25 cellular contexts compared by ENCODE assay signal in the genomic region with DNA sequence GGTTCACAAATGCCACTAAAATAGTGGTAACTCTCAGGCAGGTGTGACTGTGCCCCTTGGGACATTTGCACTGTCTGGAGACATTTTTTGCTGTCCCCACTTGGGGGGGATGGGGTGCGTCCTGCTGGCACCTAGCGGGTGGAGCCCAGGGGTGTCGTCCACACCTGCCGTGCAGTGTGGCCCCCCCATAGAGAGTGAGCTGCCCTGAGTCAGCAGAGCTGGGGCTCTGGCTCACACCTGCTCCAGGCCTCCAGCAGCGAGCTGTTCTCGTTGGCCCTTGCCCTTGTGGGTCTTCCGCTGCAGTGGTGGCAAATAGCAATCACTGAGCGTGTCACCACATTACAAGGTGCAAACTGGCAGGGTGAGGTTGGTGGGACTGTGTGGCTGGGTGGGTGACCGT.
A peak's percentile ranks its signal among the peaks of the same experiment; 100 is the strongest.
DNase-seq lines count a peak whose midpoint lies in the region; ATAC-seq and TF ChIP-seq lines count a peak whose summit lies in the region.
"Had no signal": no experiment of that assay in that cellular context is flagged by ENCODE, and none has a peak within 500 bp of the region (broad histone marks: within the 10 kb centered on the region; RNA-seq: fewer than 3 reads in every experiment).

No MANE protein-coding gene starts in this region.

- no peaks in the 10 kb centered on the region for H3K9me3 ChIP-seq in IMR-90 (ENCODE audit: control insufficient read depth, insufficient read depth, low read length)
- H3K9me3 ChIP-seq: HAP-1, Peyer's patch, stomach, tibial nerve had no signal

- no peak overlapping the region for H2AK5ac ChIP-seq in IMR-90 (ENCODE audit: low read depth, low read length)

- no peak overlapping the region for H3K18ac ChIP-seq in IMR-90 (ENCODE audit: low read depth, low read length)

- POLR2A ChIA-PET in IMR-90 (lab: Charles Lee; ENCODE audit: unreplicated experiment): no interaction called here

- H3K4me3 ChIP-seq in IMR-90 (ENCODE audit: insufficient read depth, low read depth, low read length): no peak overlapping the region
- H3K4me3 ChIP-seq: HAP-1, Peyer's patch, stomach, tibial nerve had no signal

- ATAC-seq in IMR-90 (ENCODE audit: low read depth): no peak
- ATAC-seq in activated T-helper 17 cell treated with anti-CD3 and anti-CD28 coated beads, Interleukin-2, amount 50 U/mL, for 72 hours (replicated peaks): no peak

- no peak overlapping the region for H3K4me3 Mint-ChIP-seq in activated T-helper 17 cell treated with anti-CD3 and anti-CD28 coated beads, Interleukin-2, amount 50 U/mL, for 72 hours
- no peak overlapping the region for H3K4me3 Mint-ChIP-seq in osteocyte (ENCODE audit: unreplicated experiment)
- H3K4me3 Mint-ChIP-seq: activated naive CD8-positive, alpha-beta T cell treated with anti-CD3 and anti-CD28 coated beads, Interleukin-2, amount 10 ng/mL, durations not matched to agents 7 days and 5 days had no signal

- H3K4me2 ChIP-seq in IMR-90 (ENCODE audit: low read depth, low read length): no peak overlapping the region

- H3K27ac Mint-ChIP-seq in activated T-helper 17 cell treated with anti-CD3 and anti-CD28 coated beads, Interleukin-2, amount 50 U/mL, for 72 hours: peak overlapping the region; percentile 48
- peak overlapping the region; percentile 23 for H3K27ac Mint-ChIP-seq in osteocyte (ENCODE audit: unreplicated experiment)
- H3K27ac Mint-ChIP-seq: activated naive CD8-positive, alpha-beta T cell treated with anti-CD3 and anti-CD28 coated beads, Interleukin-2, amount 10 ng/mL, durations not matched to agents 7 days and 5 days; activated T-helper 2 cell treated with anti-CD3 and anti-CD28 coated beads, Interferon-gamma antibody, Interleukin-2, Interleukin-4, amounts not matched to agents 10 μg/mL and 5 μg/mL and 100 μg/mL, durations not matched to agents 14 hours and 24 hours and 36 hours had no signal

- no peak overlapping the region for H4K5ac ChIP-seq in IMR-90 (ENCODE audit: low read depth, low read length)

- H3K36me3 ChIP-seq in IMR-90 (ENCODE audit: control insufficient read depth, insufficient read depth, low read length): no peaks in the 10 kb centered on the region
- H3K36me3 ChIP-seq: HAP-1, Peyer's patch, stomach, tibial nerve, WERI-Rb-1 had no signal

- no peak overlapping the region for H3K56ac ChIP-seq in IMR-90 (ENCODE audit: extremely low read depth, insufficient read depth, low read length)

- TF ChIP-seq POLR2A in IMR-90 (IDR thresholded peaks at IDR 0.05; ENCODE audit: low read depth, low read length): no peak

- no peak overlapping the region for H2BK5ac ChIP-seq in IMR-90 (ENCODE audit: low read depth, low read length, poor library complexity, severe bottlenecking)

- H3K4ac ChIP-seq in IMR-90 (ENCODE audit: low read depth, low read length): peak overlapping the region; percentile 25; the same call in 1 of the 2 replicates

- H3K4me1 ChIP-seq in IMR-90 (ENCODE audit: control insufficient read depth, insufficient read depth, low read length): peaks cover 11% of the 10 kb centered on the region
- H3K4me1 ChIP-seq: HAP-1, Peyer's patch, tibial nerve had no signal

- no peak overlapping the region for H3K9ac ChIP-seq in IMR-90 (ENCODE audit: low read depth, low read length)

- no peak overlapping the region for H3K23ac ChIP-seq in IMR-90 (ENCODE audit: low read depth, low read length)

- WGBS in IMR-90 (ENCODE audit: extremely low coverage in 2 of 2, insufficient read length in 1 of 2), 2 experiments: 92% methylated on average over 4 of the region's 9 CpGs; no CpG with 5 or more reads in 1 of the 2 experiments

- H3K36me3 Mint-ChIP-seq in activated T-helper 17 cell treated with anti-CD3 and anti-CD28 coated beads, Interleukin-2, amount 50 U/mL, for 72 hours (ENCODE audit: low read depth): no peaks in the 10 kb centered on the region
- no peaks in the 10 kb centered on the region for H3K36me3 Mint-ChIP-seq in osteocyte (ENCODE audit: unreplicated experiment)
- H3K36me3 Mint-ChIP-seq: activated naive CD8-positive, alpha-beta T cell treated with anti-CD3 and anti-CD28 coated beads, Interleukin-2, amount 10 ng/mL, durations not matched to agents 7 days and 5 days had no signal

- no peak overlapping the region for H2BK15ac ChIP-seq in IMR-90 (ENCODE audit: low read depth, low read length)

- no peak overlapping the region for H3K14ac ChIP-seq in IMR-90 (replicated peaks; ENCODE audit: low read depth, low read length)

- in situ Hi-C loops in IMR-90 (cut with MboI; ENCODE audit: low sequenced_read_pairs): no loop called here

- no peak overlapping the region for H4K8ac ChIP-seq in IMR-90 (ENCODE audit: low read depth in 2 of 2, low read length in 2 of 2)

- H3K4me1 Mint-ChIP-seq in activated T-helper 17 cell treated with anti-CD3 and anti-CD28 coated beads, Interleukin-2, amount 50 U/mL, for 72 hours: no peaks in the 10 kb centered on the region
- peaks cover 32% of the 10 kb centered on the region for H3K4me1 Mint-ChIP-seq in osteocyte (ENCODE audit: unreplicated experiment)

- H2AK9ac ChIP-seq in IMR-90 (replicated peaks; ENCODE audit: low read depth, low read length, poor library complexity): no peak overlapping the region

- H4K20me1 ChIP-seq in IMR-90 (ENCODE audit: insufficient read depth, low read length): peaks cover 22% of the 10 kb centered on the region

- no peak overlapping the region for H3K27ac ChIP-seq in IMR-90 (ENCODE audit: insufficient read depth, low read length)
- H3K27ac ChIP-seq: 22Rv1, Peyer's patch, stomach, tibial nerve, WERI-Rb-1 had no signal

- intact Hi-C loops in IMR-90 (cut with micrococcal nuclease): no loop called here

- no peak overlapping the region for H2BK20ac ChIP-seq in IMR-90 (ENCODE audit: low read depth, low read length)

- H3K79me1 ChIP-seq in IMR-90 (ENCODE audit: low read depth in 1 of 2, low read length in 2 of 2): peaks cover 10 to 59% of the 10 kb centered on the region in 2 experiments

- BruUV-seq in IMR-90 (replicated peaks; lab: Mats Ljungman, UMichigan): no TSS peak

- H2AFZ ChIP-seq in IMR-90 (replicated peaks; ENCODE audit: low read length, poor library complexity): peak overlapping the region; percentile 54

- CTCF ChIA-PET in IMR-90 (lab: Yijun Ruan, JAX): no interaction called here

- DNase-seq in NCI-H1417 (lab: John Stamatoyannopoulos, UW) (peak in 2 of 3 experiments; percentile 54 to 67), NCI-H1417 treated with DMSO at 0.1 percent for 48 hours (lab: John Stamatoyannopoulos, UW) (no peak), IMR-90 (no peak), osteocyte (ENCODE audit: extremely low spot score, unreplicated experiment) (no peak), islet precursor cell (no peak), AG08396 (ENCODE audit: low spot score) (no peak), T-helper 1 cell (no peak)
- DNase-seq: activated CD4-positive, alpha-beta T cell treated with anti-CD3 and anti-CD28 coated beads, Interleukin-2, amount 50 U/mL, for 4 hours; activated CD8-positive, alpha-beta memory T cell treated with anti-CD3 and anti-CD28 coated beads, Interleukin-2, amount 50 U/mL, for 4 hours; activated naive CD8-positive, alpha-beta T cell treated with anti-CD3 and anti-CD28 coated beads, Interleukin-2, amount 10 ng/mL, durations not matched to agents 7 days and 5 days; effector memory CD4-positive, alpha-beta T cell; KG1; kidney; mammary epithelial cell; NCI-H1930; NCI-H446; stomach; T-helper 2 cell; WERI-Rb-1 had no signal

- no peaks in the 10 kb centered on the region for H3K9me3 Mint-ChIP-seq in activated T-helper 17 cell treated with anti-CD3 and anti-CD28 coated beads, Interleukin-2, amount 50 U/mL, for 72 hours
- H3K9me3 Mint-ChIP-seq in osteocyte (ENCODE audit: unreplicated experiment): no peaks in the 10 kb centered on the region
- H3K9me3 Mint-ChIP-seq: activated naive CD8-positive, alpha-beta T cell treated with anti-CD3 and anti-CD28 coated beads, Interleukin-2, amount 10 ng/mL, durations not matched to agents 7 days and 5 days; activated T-helper 2 cell treated with anti-CD3 and anti-CD28 coated beads, Interferon-gamma antibody, Interleukin-2, Interleukin-4, amounts not matched to agents 10 μg/mL and 5 μg/mL and 100 μg/mL, durations not matched to agents 14 hours and 24 hours and 36 hours had no signal

- H2BK120ac ChIP-seq in IMR-90 (ENCODE audit: low read depth, low read length): 0 out of 2 replicates have a peak overlapping the region, but pooled peaks have one; percentile 19

- dilution Hi-C loops in IMR-90 (cut with HindIII; ENCODE audit: low sequenced_read_pairs, unreplicated experiment): no loop called here

- H3K27me3 Mint-ChIP-seq in activated T-helper 17 cell treated with anti-CD3 and anti-CD28 coated beads, Interleukin-2, amount 50 U/mL, for 72 hours: no peaks in the 10 kb centered on the region
- H3K27me3 Mint-ChIP-seq in osteocyte (ENCODE audit: unreplicated experiment): no peaks in the 10 kb centered on the region
- H3K27me3 Mint-ChIP-seq: activated naive CD8-positive, alpha-beta T cell treated with anti-CD3 and anti-CD28 coated beads, Interleukin-2, amount 10 ng/mL, durations not matched to agents 7 days and 5 days had no signal

- TF ChIP-seq CTCF in IMR-90 (conservative IDR thresholded peaks at IDR 0.05; ENCODE audit: low read depth, low read length): no peak
- TF ChIP-seq CTCF in osteocyte (IDR thresholded peaks at IDR 0.05): no peak

- peaks cover 5% of the 10 kb centered on the region for H3K9me1 ChIP-seq in IMR-90 (ENCODE audit: insufficient read depth, low read length)

- TF ChIP-seq RAD21 in IMR-90 (IDR thresholded peaks at IDR 0.05; ENCODE audit: low read length): no peak

- H4K91ac ChIP-seq in IMR-90 (ENCODE audit: insufficient read depth, low read depth, low read length): no peak overlapping the region

- H3K27me3 ChIP-seq in IMR-90 (ENCODE audit: control insufficient read depth, insufficient read depth, low read length): no peaks in the 10 kb centered on the region
- H3K27me3 ChIP-seq: Peyer's patch, stomach, tibial nerve had no signal

TF ChIP-seq in IMR-90, 13 proteins besides CTCF, POLR2A, EP300 and RAD21 (continues in another document):
- no peak for TF ChIP-seq USF2 (IDR thresholded peaks at IDR 0.05; ENCODE audit: low read depth, low read length)
- TF ChIP-seq SMC3 (IDR thresholded peaks at IDR 0.05; ENCODE audit: low read depth, low read length): no peak
- no peak for TF ChIP-seq RCOR1 (IDR thresholded peaks at IDR 0.05; ENCODE audit: insufficient replicate concordance, low read length)
- TF ChIP-seq NFE2L2 (IDR thresholded peaks at IDR 0.05; ENCODE audit: low read depth, low read length): no peak
- no peak for TF ChIP-seq RFX5 (IDR thresholded peaks at IDR 0.05; ENCODE audit: low read depth, low read length)
- TF ChIP-seq FOS (IDR thresholded peaks at IDR 0.05; ENCODE audit: low read depth, low read length): no peak
- no peak for TF ChIP-seq MAZ (IDR thresholded peaks at IDR 0.05; ENCODE audit: borderline replicate concordance, low read depth, low read length)
- TF ChIP-seq CHD1 (IDR thresholded peaks at IDR 0.05; ENCODE audit: low read depth, low read length): no peak

Comparison
In these comparisons a context has a peak if more than half of its experiments do, and no peak if none do; other contexts are left out.
1. DNase-seq: peak in NCI-H1417 (2 of 3); none in NCI-H1417 treated with DMSO at 0.1 percent for 48 hours (single experiment), IMR-90 (single experiment), osteocyte (single experiment), islet precursor cell (single experiment), AG08396 (single experiment) and T-helper 1 cell (0 of 5).